In genomic region chr3:78765671-78766485, GRCh38 we compare ENCODE assay signal across 15 cellular contexts.
DNase-seq lines count a peak whose midpoint lies in the region; TF ChIP-seq lines count a peak whose summit lies in the region.
"Had no signal": no experiment of that assay in that cellular context is flagged by ENCODE, and none has a peak within 500 bp of the region (broad histone marks: within the 10 kb centered on the region; RNA-seq: fewer than 3 reads in every experiment).

No MANE protein-coding gene starts in this region.

- H3K79me2 ChIP-seq in neural cell (replicated peaks; ENCODE audit: insufficient read depth, low read length): no peaks in the 10 kb centered on the region

- H4K20me1 ChIP-seq in neural cell (ENCODE audit: insufficient read depth): no peaks in the 10 kb centered on the region

- no peaks in the 10 kb centered on the region for H3K9me2 ChIP-seq in neural cell (ENCODE audit: insufficient read depth, low read length)

- TF ChIP-seq CTCF in VCaP (conservative IDR thresholded peaks at IDR 0.05): no peak
- TF ChIP-seq CTCF in neural cell (IDR thresholded peaks at IDR 0.05; ENCODE audit: poor library complexity, severe bottlenecking): no peak
- TF ChIP-seq CTCF in GM13976 (IDR thresholded peaks at IDR 0.05; ENCODE audit: borderline replicate concordance, control extremely low read depth, extremely low read depth, insufficient read depth, missing control alignments): no peak

- H3K9me3 ChIP-seq in neural cell (ENCODE audit: low read length): no peaks in the 10 kb centered on the region
- H3K9me3 ChIP-seq: suprapubic skin had no signal

- H3K27me3 ChIP-seq in neural cell (ENCODE audit: insufficient read depth, low read depth, low read length): no peaks in the 10 kb centered on the region
- H3K27me3 ChIP-seq: neural progenitor cell, suprapubic skin had no signal

- H3F3A ChIP-seq in neural cell (ENCODE audit: insufficient read depth, low read length, poor library complexity, severe bottlenecking): peaks cover 10% of the 10 kb centered on the region

- H2AFZ ChIP-seq in neural cell (ENCODE audit: low read depth, low read length): no peak overlapping the region
- H2AFZ ChIP-seq: neural progenitor cell had no signal

- H3K4me2 ChIP-seq in neural cell (ENCODE audit: low read length): peak overlapping the region; percentile 64
- H3K4me2 ChIP-seq: neural progenitor cell, smooth muscle cell had no signal

- DNase-seq in G401 (ENCODE audit: low spot score) (peak; percentile 32), NCI-H2081 treated with DMSO at 0.1 percent for 48 hours (lab: John Stamatoyannopoulos, UW) (peak; percentile 69), GM13976 (ENCODE audit: low spot score) (no peak), T-helper 2 cell (no peak), NOMO-1 (lab: John Stamatoyannopoulos, UW; ENCODE audit: unreplicated experiment in 2 of 2) (no peak)
- DNase-seq in stimulated activated CD4-positive, alpha-beta T cell treated with anti-CD3 and anti-CD28 coated beads, Interleukin-2, amount 100 ng/mL, for 48 hours: no peak
- DNase-seq: activated T-cell treated with anti-CD3 and anti-CD28 coated beads for 4 hours, amygdala, left ventricle myocardium inferior, NCI-H187 had no signal

- H3K36me3 ChIP-seq in neural cell (ENCODE audit: insufficient read depth, low read length): no peaks in the 10 kb centered on the region
- H3K36me3 ChIP-seq: left ventricle myocardium inferior, neural progenitor cell, suprapubic skin had no signal

- peak; percentile 15 for TF ChIP-seq EP300 in neural cell (conservative IDR thresholded peaks at IDR 0.05; ENCODE audit: poor library complexity, severe bottlenecking)

- peak overlapping the region; percentile 50 for H3K4me3 ChIP-seq in neural cell (ENCODE audit: low read length)
- H3K4me3 ChIP-seq: left ventricle myocardium inferior, neural progenitor cell, smooth muscle cell, suprapubic skin had no signal

- H3K9ac ChIP-seq in neural cell (ENCODE audit: low read length): peak overlapping the region; percentile 38
- H3K9ac ChIP-seq: neural progenitor cell had no signal

- no peak for TF ChIP-seq RAD21 in neural cell (conservative IDR thresholded peaks at IDR 0.05)

- peak overlapping the region; percentile 57 for H3K27ac ChIP-seq in VCaP
- peak overlapping the region; percentile 86 for H3K27ac ChIP-seq in neural cell (ENCODE audit: low read length)
- H3K27ac ChIP-seq: left ventricle myocardium inferior, neural progenitor cell, suprapubic skin had no signal

- in situ Hi-C loops in G401 (cut with HindIII; ENCODE audit: low sequenced_read_pairs): no loop called here
- in situ Hi-C loops in GM13976 (cut with MboI; ENCODE audit: low sequenced_read_pairs, unreplicated experiment): no loop called here

TF ChIP-seq in neural cell, 6 proteins besides CTCF, POLR2A, EP300 and RAD21:
- TF ChIP-seq EZH2 (IDR thresholded peaks at IDR 0.05; ENCODE audit: borderline replicate concordance, insufficient read depth, low read length, poor library complexity, severe bottlenecking) (no peak), MXI1 (conservative IDR thresholded peaks at IDR 0.05; ENCODE audit: poor library complexity, severe bottlenecking) (no peak), REST (IDR thresholded peaks at IDR 0.05; ENCODE audit: borderline replicate concordance) (no peak), POLR2AphosphoS5 (IDR thresholded peaks at IDR 0.05) (no peak), SMC3 (conservative IDR thresholded peaks at IDR 0.05; ENCODE audit: poor library complexity) (no peak), TAF1 (IDR thresholded peaks at IDR 0.05; ENCODE audit: low read depth) (no peak)

Comparison
In these comparisons a context has a peak if more than half of its experiments do, and no peak if none do; other contexts are left out.
1. DNase-seq: peak in G401 (single experiment) and NCI-H2081 treated with DMSO at 0.1 percent for 48 hours (single experiment); none in GM13976 (single experiment), stimulated activated CD4-positive, alpha-beta T cell treated with anti-CD3 and anti-CD28 coated beads, Interleukin-2, amount 100 ng/mL, for 48 hours (0 of 2), T-helper 2 cell (0 of 5) and NOMO-1 (0 of 2).